Comparison of ENCODE assay signal across 9 cellular contexts in genomic region chrX:71198066-71198465, GRCh38. TPM values are rescaled to one million over a fixed set of nuclear protein-coding genes. Genes with fewer than 3 reads are reported as not detected.
DNase-seq lines count a peak whose midpoint lies in the region; ATAC-seq and TF ChIP-seq lines count a peak whose summit lies in the region.
"Had no signal": no experiment of that assay in that cellular context is flagged by ENCODE, and none has a peak within 500 bp of the region (broad histone marks: within the 10 kb centered on the region; RNA-seq: fewer than 3 reads in every experiment).

No MANE protein-coding gene starts in this region.

- H3K79me2 ChIP-seq in OCI-LY7 (ENCODE audit: insufficient read depth, low read depth, low read length) = peaks cover 24% of the 10 kb centered on the region; the same call in 1 of the 2 replicates

- H3K27me3 Mint-ChIP-seq in endodermal cell (ENCODE audit: insufficient read depth) = no peaks in the 10 kb centered on the region

- no peak for TF ChIP-seq CTCF in OCI-LY7 (conservative IDR thresholded peaks at IDR 0.05; ENCODE audit: low read length)
- TF ChIP-seq CTCF in testis (IDR thresholded peaks at IDR 0.05) = no peak
- TF ChIP-seq CTCF in endodermal cell (conservative IDR thresholded peaks at IDR 0.05) = no peak

- DNase-seq in OCI-LY7 (ENCODE audit: low spot score) (peak; percentile 72), testis (no peak), endodermal cell (no peak)
- DNase-seq in stimulated activated CD4-positive, alpha-beta T cell treated with anti-CD3 and anti-CD28 coated beads, Interleukin-4, amount 100 ng/mL, for 4 hours = no peak

- H3K4me2 ChIP-seq in OCI-LY7 (ENCODE audit: low read length) = peak overlapping the region; percentile 83

- CTCF ChIA-PET in OCI-LY7 (lab: Charles Lee; ENCODE audit: unreplicated experiment) = interaction anchor here (0.7 to 1.2 kb wide), 2 partner anchors 16 to 18 kb away, joined by 4 read pairs; no protein-coding TSS in a partner anchor

- H3K4me1 ChIP-seq in OCI-LY7 (ENCODE audit: insufficient read depth, low read length, poor library complexity, severe bottlenecking) (peaks cover 24% of the 10 kb centered on the region), mucosa of rectum (ENCODE audit: control insufficient read depth in 2 of 2, insufficient read depth in 2 of 2, low read length in 2 of 2) (no peaks in the 10 kb centered on the region), testis (no peaks in the 10 kb centered on the region), endodermal cell (ENCODE audit: control insufficient read depth, insufficient read depth, low read length) (no peaks in the 10 kb centered on the region)

- no peaks in the 10 kb centered on the region for H3K36me3 Mint-ChIP-seq in endodermal cell (ENCODE audit: low read depth)

- 72 to 79% methylated on average over 3 of the region's 3 CpGs for WGBS in testis, 2 donors
- WGBS in endodermal cell (ENCODE audit: insufficient coverage in 1 of 2, insufficient read length in 1 of 2), 2 experiments = 80 to 94% methylated on average over 1 to 3 of the region's 3 CpGs

- peak overlapping the region; percentile 5 to 52 for H3K9ac ChIP-seq in mucosa of rectum (ENCODE audit: low read depth in 1 of 2, low read length in 2 of 2)
- H3K9ac ChIP-seq in endodermal cell (ENCODE audit: extremely low read depth, low read length, poor library complexity, severe bottlenecking) = no peak overlapping the region

- H2AFZ ChIP-seq in OCI-LY7 (ENCODE audit: low read length) = peak overlapping the region; percentile 87

- no peak overlapping the region for H3K27ac Mint-ChIP-seq in endodermal cell

- H3K9me3 ChIP-seq in OCI-LY7 (ENCODE audit: low read length) (no peaks in the 10 kb centered on the region), mucosa of rectum (ENCODE audit: control insufficient read depth in 2 of 2, low read length in 2 of 2) (peaks cover 0 to 2% of the 10 kb centered on the region in 2 donors), testis (no peaks in the 10 kb centered on the region), endodermal cell (ENCODE audit: control insufficient read depth, low read length) (no peaks in the 10 kb centered on the region)

- H3K27me3 ChIP-seq in mucosa of rectum (ENCODE audit: control insufficient read depth in 2 of 2, insufficient read depth in 2 of 2, low read length in 2 of 2) (peaks cover 0 to 4% of the 10 kb centered on the region in 2 donors), testis (no peaks in the 10 kb centered on the region), endodermal cell (ENCODE audit: control insufficient read depth, insufficient read depth, low read length, poor library complexity, severe bottlenecking) (no peaks in the 10 kb centered on the region)

- H3K9me3 Mint-ChIP-seq in endodermal cell = peaks cover 49% of the 10 kb centered on the region

- ATAC-seq in GM18517 (IDR thresholded peaks at IDR 0.05; ENCODE audit: unreplicated experiment) (peak; percentile 85), HG02623 (IDR thresholded peaks at IDR 0.05; ENCODE audit: unreplicated experiment) (peak; percentile 74), HG03521 (IDR thresholded peaks at IDR 0.05; ENCODE audit: unreplicated experiment) (no peak)

- no peaks in the 10 kb centered on the region for H4K20me1 ChIP-seq in OCI-LY7 (ENCODE audit: insufficient read depth, low read length)

- H3K9me2 ChIP-seq in OCI-LY7 (ENCODE audit: insufficient read depth, low read length) = no peaks in the 10 kb centered on the region

- POLR2A ChIA-PET in OCI-LY7 (lab: Charles Lee) = interaction anchor here (0.6 to 3.4 kb wide), 12 partner anchors 16 to 334 kb away, joined by 3 to 46 read pairs (median 3); partner anchors contain the start of genes NONO, SNX12, TAF1 and ZMYM3

- H3K4me3 ChIP-seq in OCI-LY7 (ENCODE audit: low read depth, low read length, poor library complexity, severe bottlenecking) (peak overlapping the region; percentile 93), mucosa of rectum (ENCODE audit: low read length in 2 of 2) (peak overlapping the region in 1 of 2 donors; percentile 68), testis (no peak overlapping the region), endodermal cell (ENCODE audit: low read length) (no peak overlapping the region)
- H3K4me3 ChIP-seq: lung had no signal

- peaks cover 1% of the 10 kb centered on the region for H3K4me1 Mint-ChIP-seq in endodermal cell

- no peak overlapping the region for H3K4me3 Mint-ChIP-seq in endodermal cell

- no peak for TF ChIP-seq POLR2A in testis (IDR thresholded peaks at IDR 0.05)

- intact Hi-C loops in OCI-LY7 (cut with micrococcal nuclease; ENCODE audit: unreplicated experiment) = loop anchor here (5.0 kb wide), 1 partner anchor 54 kb away; the partner anchor contains the start of gene ZMYM3
- intact Hi-C loops in testis (cut with DNase I; ENCODE audit: low total_unique reads) = no loop called here

- peak overlapping the region; percentile 80 for H3K27ac ChIP-seq in OCI-LY7 (ENCODE audit: low read depth, low read length, poor library complexity, severe bottlenecking)
- H3K27ac ChIP-seq in mucosa of rectum (ENCODE audit: low read depth in 2 of 2, low read length in 2 of 2) = peak overlapping the region in 1 of 2 donors; percentile 49
- no peak overlapping the region for H3K27ac ChIP-seq in testis
- H3K27ac ChIP-seq in endodermal cell (ENCODE audit: low read depth, low read length) = no peak overlapping the region

- no TSS peak for BruUV-seq in OCI-LY7 (replicated peaks; lab: Mats Ljungman, UMichigan)

- no peaks in the 10 kb centered on the region for H3K36me3 ChIP-seq in OCI-LY7 (ENCODE audit: insufficient read depth, low read length)
- no peaks in the 10 kb centered on the region for H3K36me3 ChIP-seq in mucosa of rectum (ENCODE audit: control insufficient read depth in 2 of 2, insufficient read depth in 2 of 2, low read length in 2 of 2)
- no peaks in the 10 kb centered on the region for H3K36me3 ChIP-seq in testis (ENCODE audit: low read depth, missing control alignments)
- H3K36me3 ChIP-seq in endodermal cell (ENCODE audit: control insufficient read depth, insufficient read depth, low read length) = no peaks in the 10 kb centered on the region

RNA-seq across cellular contexts. Expression of gene GJB1, which starts 25.0 kb away (rescaled TPM):
- not detected in 2 replicates for total RNA-seq in OCI-LY7 (2014; rRNA removed; shearing (Covaris generic))
- not detected in 2 replicates for total RNA-seq in OCI-LY7 (2022)
- 10 to 100 TPM; 22.8 to 78.5 TPM for total RNA-seq in testis
- 26.2 TPM for polyA plus RNA-seq in testis (ENCODE audit: insufficient read depth, low read depth, low replicate concordance)
- total RNA-seq in endodermal cell = 1 to 10 TPM in 1 of 2 donors, under 1 TPM in 1; 0.91 to 1.4 TPM
- polyA plus RNA-seq in endodermal cell (2013, experiment 1 of 2) = 0.36 TPM
- 0.37 TPM for polyA plus RNA-seq in endodermal cell (2013, experiment 2 of 2)

RNA-seq across cellular contexts. Expression of gene NLGN3, which starts 53.4 kb away (rescaled TPM):
- 0.51 and 0.57 TPM in 2 replicates for total RNA-seq in OCI-LY7 (2014; rRNA removed; shearing (Covaris generic))
- 1.3 and 1.7 TPM in 2 replicates for total RNA-seq in OCI-LY7 (2022)
- 1 to 10 TPM; 7.6 to 8.9 TPM for total RNA-seq in testis
- polyA plus RNA-seq in testis (ENCODE audit: insufficient read depth, low read depth, low replicate concordance) = 8.2 TPM
- total RNA-seq in endodermal cell = 1 to 10 TPM; 1.3 to 3.0 TPM
- polyA plus RNA-seq in endodermal cell (2013, experiment 1 of 2) = 22.8 TPM
- 22.0 TPM for polyA plus RNA-seq in endodermal cell (2013, experiment 2 of 2)

RNA-seq across cellular contexts. Expression of gene ZMYM3, which starts 55.9 kb away (rescaled TPM):
- total RNA-seq in OCI-LY7 (2014; rRNA removed; shearing (Covaris generic)) = 21.8 and 23.8 TPM in 2 replicates
- total RNA-seq in OCI-LY7 (2022) (40.3 and 41.4 TPM in 2 replicates), testis (10 to 100 TPM; 67.6 to 97.1 TPM), endodermal cell (10 to 100 TPM; 91.0 to 91.8 TPM)
- polyA plus RNA-seq in testis (ENCODE audit: insufficient read depth, low read depth, low replicate concordance) = 36.8 TPM
- 84.3 TPM for polyA plus RNA-seq in endodermal cell (2013, experiment 1 of 2)
- polyA plus RNA-seq in endodermal cell (2013, experiment 2 of 2) = 76.1 TPM

Comparison
In these comparisons a context has a peak if more than half of its experiments do, and no peak if none do; other contexts are left out.
1. RNA of gene GJB1, which starts 25.0 kb away (total RNA-seq): 22.8 to 78.5 TPM in testis; 0.91 to 1.4 TPM in endodermal cell and not detected in OCI-LY7; every median in the first group is over 10 times any median in the second.